Comparison of ENCODE assay signal across 9 cellular contexts in genomic region chr15:25863067-25863967, GRCh38. TPM values are rescaled to one million over a fixed set of nuclear protein-coding genes. Genes with fewer than 3 reads are reported as not detected.
DNase-seq lines count a peak whose midpoint lies in the region; ATAC-seq and TF ChIP-seq lines count a peak whose summit lies in the region.
"Had no signal": no experiment of that assay in that cellular context is flagged by ENCODE, and none has a peak within 500 bp of the region (broad histone marks: within the 10 kb centered on the region; RNA-seq: fewer than 3 reads in every experiment).

Gene ATP10A, minus strand, starts transcription at chr15:25863327. Its CDS starts 231 bp downstream, at chr15:25863096.

- dilution Hi-C loops in IMR-90 (cut with HindIII; ENCODE audit: low sequenced_read_pairs, unreplicated experiment) = no loop called here

- peak within 1 kb of the TSS; percentile 32 for H3K18ac ChIP-seq in IMR-90 (ENCODE audit: low read depth, low read length)

- H4K8ac ChIP-seq in IMR-90 (ENCODE audit: low read depth in 2 of 2, low read length in 2 of 2) = peak within 1 kb of the TSS; percentile 88 to 99; a peak in 3 of 4 replicates

- peak within 1 kb of the TSS; percentile 73 for H2BK20ac ChIP-seq in IMR-90 (ENCODE audit: low read depth, low read length)

- peaks cover 22% of the 10 kb centered on the region for H3K4me1 ChIP-seq in IMR-90 (ENCODE audit: control insufficient read depth, insufficient read depth, low read length)
- H3K4me1 ChIP-seq in neural progenitor cell = no peaks in the 10 kb centered on the region
- H3K4me1 ChIP-seq in vagina = peaks cover 37% of the 10 kb centered on the region

- peak within 1 kb of the TSS; percentile 87 for H3K14ac ChIP-seq in IMR-90 (replicated peaks; ENCODE audit: low read depth, low read length)

- H3K79me1 ChIP-seq in IMR-90 (ENCODE audit: low read depth in 1 of 2, low read length in 2 of 2) = peaks cover 17 to 60% of the 10 kb centered on the region in 2 experiments; a peak in 3 of 4 replicates

- H2AFZ ChIP-seq in IMR-90 (replicated peaks; ENCODE audit: low read length, poor library complexity) (peak within 1 kb of the TSS; percentile 88), neural progenitor cell (replicated peaks) (peak within 1 kb of the TSS; percentile 99)

- H3K9ac ChIP-seq in IMR-90 (ENCODE audit: low read depth, low read length) (peak within 1 kb of the TSS; percentile 78), neural progenitor cell (no peak within 1 kb of the TSS)

- H3K4me3 ChIP-seq in IMR-90 (ENCODE audit: insufficient read depth, low read depth, low read length) (peak within 1 kb of the TSS; percentile 84), fibroblast of pulmonary artery (replicated peaks; ENCODE audit: low read depth, low read length) (peak within 1 kb of the TSS; percentile 51), neural progenitor cell (peak within 1 kb of the TSS; percentile 69), vagina (peak within 1 kb of the TSS; percentile 56 to 72)
- H3K4me3 ChIP-seq: SK-N-MC had no signal

- 1% methylated on average over 59 of the region's 93 CpGs; no CpG with 5 or more reads in 1 of the 2 experiments for WGBS in IMR-90 (ENCODE audit: extremely low coverage in 2 of 2, insufficient read length in 1 of 2), 2 experiments

- H3K4me1 Mint-ChIP-seq in neural progenitor cell = peaks cover 20% of the 10 kb centered on the region

- H2AK5ac ChIP-seq in IMR-90 (ENCODE audit: low read depth, low read length) = peak within 1 kb of the TSS; percentile 59

- H3K9me3 Mint-ChIP-seq in neural progenitor cell = no peaks in the 10 kb centered on the region

- peak within 1 kb of the TSS; percentile 89 for H3K56ac ChIP-seq in IMR-90 (ENCODE audit: extremely low read depth, insufficient read depth, low read length)

- peaks cover 2% of the 10 kb centered on the region for H3K36me3 Mint-ChIP-seq in neural progenitor cell

- H2AK9ac ChIP-seq in IMR-90 (replicated peaks; ENCODE audit: low read depth, low read length, poor library complexity) = peak within 1 kb of the TSS; percentile 91

- peak; percentile 71 for DNase-seq in IMR-90
- DNase-seq in activated CD8-positive, alpha-beta memory T cell treated with anti-CD3 and anti-CD28 coated beads, Interleukin-2, amount 50 U/mL, for 48 hours = peak; percentile 73
- peak; percentile 42 for DNase-seq in fibroblast of pulmonary artery (ENCODE audit: low read depth)
- peak; percentile 73 for DNase-seq in neural progenitor cell (ENCODE audit: low spot score)
- no peak for DNase-seq in vagina (ENCODE audit: extremely low spot score in 2 of 2)
- DNase-seq in NCI-H1417 (lab: John Stamatoyannopoulos, UW) = no peak
- no peak for DNase-seq in NCI-H128 (lab: John Stamatoyannopoulos, UW; ENCODE audit: unreplicated experiment)

- no peaks in the 10 kb centered on the region for H3K79me2 ChIP-seq in neural progenitor cell (ENCODE audit: low read depth)

- no peak for TF ChIP-seq CTCF in IMR-90 (conservative IDR thresholded peaks at IDR 0.05; ENCODE audit: low read depth, low read length)
- no peak for TF ChIP-seq CTCF in fibroblast of pulmonary artery (IDR thresholded peaks at IDR 0.05; ENCODE audit: low read length, missing control alignments)
- TF ChIP-seq CTCF in neural progenitor cell (IDR thresholded peaks at IDR 0.05) = no peak
- TF ChIP-seq CTCF in vagina (IDR thresholded peaks at IDR 0.05) = no peak

- CTCF ChIA-PET in IMR-90 (lab: Yijun Ruan, JAX) = interaction anchor here (1.1 kb wide), 1 partner anchor 22 kb away, joined by 3 read pairs; no protein-coding TSS in a partner anchor

- POLR2A ChIA-PET in IMR-90 (lab: Charles Lee; ENCODE audit: unreplicated experiment) = interaction anchor here (0.5 kb wide), 1 partner anchor 1541 kb away, joined by 3 read pairs; no protein-coding TSS in a partner anchor

- peak; percentile 2; the same call in 1 of the 2 replicates for TF ChIP-seq RAD21 in IMR-90 (IDR thresholded peaks at IDR 0.05; ENCODE audit: low read length)

- peak within 1 kb of the TSS; percentile 87 for H2BK120ac ChIP-seq in IMR-90 (ENCODE audit: low read depth, low read length)

- H3K4ac ChIP-seq in IMR-90 (ENCODE audit: low read depth, low read length) = peak within 1 kb of the TSS; percentile 91

- ATAC-seq in IMR-90 (ENCODE audit: low read depth) (peak; percentile 63), GM21529 (IDR thresholded peaks at IDR 0.05; ENCODE audit: unreplicated experiment) (no peak)

- no peak; the same call in 1 of the 2 replicates for TF ChIP-seq POLR2A in IMR-90 (IDR thresholded peaks at IDR 0.05; ENCODE audit: low read depth, low read length)
- TF ChIP-seq POLR2A in vagina (IDR thresholded peaks at IDR 0.05) = no peak

- no peaks in the 10 kb centered on the region for H3F3A ChIP-seq in neural progenitor cell (ENCODE audit: low read depth)

- H3K4me2 ChIP-seq in IMR-90 (ENCODE audit: low read depth, low read length) (peak within 1 kb of the TSS; percentile 95), neural progenitor cell (peak within 1 kb of the TSS; percentile 97)

- peak within 1 kb of the TSS; percentile 86 for H3K4me3 Mint-ChIP-seq in neural progenitor cell

- intact Hi-C loops in IMR-90 (cut with micrococcal nuclease) (loop anchor here (5.0 kb wide), 3 partner anchors 69 to 171 kb away; no protein-coding TSS in a partner anchor), vagina (cut with DNase I) (loop anchor here (2.0 kb wide), 1 partner anchor 169 kb away; no protein-coding TSS in a partner anchor)

- H3K27me3 Mint-ChIP-seq in neural progenitor cell (ENCODE audit: insufficient read depth, low read depth) = peaks cover 39% of the 10 kb centered on the region

- peak within 1 kb of the TSS; percentile 85; the same call in 1 of the 3 replicates for H2BK15ac ChIP-seq in IMR-90 (ENCODE audit: low read depth, low read length)

- H4K5ac ChIP-seq in IMR-90 (ENCODE audit: low read depth, low read length) = peak within 1 kb of the TSS; percentile 13

- H3K23ac ChIP-seq in IMR-90 (ENCODE audit: low read depth, low read length) = peak within 1 kb of the TSS; percentile 94

- in situ Hi-C loops in IMR-90 (cut with MboI; ENCODE audit: low sequenced_read_pairs) = no loop called here

- peak within 1 kb of the TSS; percentile 67 for H2BK5ac ChIP-seq in IMR-90 (ENCODE audit: low read depth, low read length, poor library complexity, severe bottlenecking)

- H3K27me3 ChIP-seq in IMR-90 (ENCODE audit: control insufficient read depth, insufficient read depth, low read length) (no peaks in the 10 kb centered on the region), neural progenitor cell (peaks cover 74% of the 10 kb centered on the region), vagina (no peaks in the 10 kb centered on the region)

- TSS peak; percentile 73 for BruUV-seq in IMR-90 (replicated peaks; lab: Mats Ljungman, UMichigan)

- peaks cover 23% of the 10 kb centered on the region for H3K9me1 ChIP-seq in IMR-90 (ENCODE audit: insufficient read depth, low read length)

- H4K91ac ChIP-seq in IMR-90 (ENCODE audit: insufficient read depth, low read depth, low read length) = peak within 1 kb of the TSS; percentile 68

- H3K27ac Mint-ChIP-seq in neural progenitor cell = no peak within 1 kb of the TSS

- peaks cover 7% of the 10 kb centered on the region; the same call in 1 of the 2 replicates for H4K20me1 ChIP-seq in IMR-90 (ENCODE audit: insufficient read depth, low read length)
- no peaks in the 10 kb centered on the region for H4K20me1 ChIP-seq in neural progenitor cell (ENCODE audit: low read depth)

- no peaks in the 10 kb centered on the region for H3K9me3 ChIP-seq in IMR-90 (ENCODE audit: control insufficient read depth, insufficient read depth, low read length)
- H3K9me3 ChIP-seq in neural progenitor cell (ENCODE audit: low read depth) = no peaks in the 10 kb centered on the region
- no peaks in the 10 kb centered on the region for H3K9me3 ChIP-seq in vagina

- H3K27ac ChIP-seq in IMR-90 (ENCODE audit: insufficient read depth, low read length) (peak within 1 kb of the TSS; percentile 63), neural progenitor cell (no peak within 1 kb of the TSS), vagina (peak within 1 kb of the TSS; percentile 5)
- H3K27ac ChIP-seq: SK-N-MC had no signal

- H3K36me3 ChIP-seq in IMR-90 (ENCODE audit: control insufficient read depth, insufficient read depth, low read length) (no peaks in the 10 kb centered on the region), neural progenitor cell (no peaks in the 10 kb centered on the region), vagina (no peaks in the 10 kb centered on the region)

TF ChIP-seq in IMR-90, 13 proteins besides CTCF, POLR2A, EP300 and RAD21 (continues in another document):
- TF ChIP-seq MAZ (IDR thresholded peaks at IDR 0.05; ENCODE audit: borderline replicate concordance, low read depth, low read length) (no peak), FOS (IDR thresholded peaks at IDR 0.05; ENCODE audit: low read depth, low read length) (no peak), CEBPB (IDR thresholded peaks at IDR 0.05; ENCODE audit: low read depth, low read length) (no peak), SMC3 (IDR thresholded peaks at IDR 0.05; ENCODE audit: low read depth, low read length) (no peak), MXI1 (IDR thresholded peaks at IDR 0.05; ENCODE audit: borderline replicate concordance, low read depth, low read length) (no peak; the same call in 1 of the 2 replicates), CHD1 (IDR thresholded peaks at IDR 0.05; ENCODE audit: low read depth, low read length) (no peak), BHLHE40 (IDR thresholded peaks at IDR 0.05; ENCODE audit: low read depth, low read length) (no peak), RCOR1 (IDR thresholded peaks at IDR 0.05; ENCODE audit: insufficient replicate concordance, low read length) (no peak), RFX5 (IDR thresholded peaks at IDR 0.05; ENCODE audit: low read depth, low read length) (no peak), MAFK (IDR thresholded peaks at IDR 0.05; ENCODE audit: low read depth, low read length) (no peak), ELK1 (IDR thresholded peaks at IDR 0.05; ENCODE audit: borderline replicate concordance, low read depth, low read length) (no peak)

RNA-seq across cellular contexts. Expression of gene ATP10A, which starts in this region (rescaled TPM):
- 12.8 and 13.8 TPM in 2 replicates for total RNA-seq in IMR-90 (2012; rRNA removed)
- polyA plus RNA-seq in IMR-90 (2012; rRNA removed) = 16.0 and 16.9 TPM in 2 replicates
- polyA plus RNA-seq in IMR-90 (2012; cell fraction: cytosol; rRNA removed) = 8.3 and 9.4 TPM in 2 replicates
- 23.5 and 28.3 TPM in 2 replicates for polyA plus RNA-seq in IMR-90 (2012; cell fraction: nucleus; rRNA removed; ENCODE audit: low replicate concordance)
- 0.32 and 0.59 TPM in 2 replicates for total RNA-seq in neural progenitor cell (ENCODE audit: low replicate concordance)
- total RNA-seq in vagina = 3.2 TPM

Comparison
In these comparisons a context has a peak if more than half of its experiments do, and no peak if none do; other contexts are left out.
1. Peak in DNase-seq, H3K4me3 ChIP-seq and H3K4me2 ChIP-seq in neural progenitor cell; RNA of the gene not detected or under 1 TPM.
2. DNase-seq: peak in IMR-90 (single experiment), activated CD8-positive, alpha-beta memory T cell treated with anti-CD3 and anti-CD28 coated beads, Interleukin-2, amount 50 U/mL, for 48 hours (single experiment) and fibroblast of pulmonary artery (single experiment); none in vagina (0 of 2), NCI-H1417 (0 of 3) and NCI-H128 (single experiment).
3. Peak in every context shown above with its lines, with median percentiles within 50 percentile points of each other: H3K4me3 ChIP-seq.